Comparison of ENCODE assay signal across 11 cellular contexts in the genomic region with DNA sequence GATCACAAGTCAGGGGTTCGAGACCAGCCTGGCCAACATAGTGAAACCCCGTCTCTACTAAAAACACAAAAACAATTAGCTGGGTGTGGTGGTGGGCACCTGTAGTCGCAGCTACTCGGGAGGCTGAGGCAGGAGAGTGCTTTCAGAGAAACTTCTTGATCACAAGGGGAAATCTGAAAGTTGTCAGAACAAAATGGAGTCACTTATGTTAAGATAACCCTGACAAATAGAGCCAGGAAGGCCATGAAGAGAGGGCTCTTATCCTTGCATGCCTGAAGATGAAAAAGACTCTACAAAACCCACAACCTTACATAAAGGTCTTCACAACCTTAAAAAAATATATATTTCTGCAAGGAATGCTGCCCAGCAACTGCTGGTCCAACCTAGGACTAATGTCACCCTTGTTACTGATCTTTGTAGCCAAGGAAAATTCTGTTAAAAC. TPM values are rescaled to one million over a fixed set of nuclear protein-coding genes. Genes with fewer than 3 reads are reported as not detected.
A peak's percentile ranks its signal among the peaks of the same experiment; 100 is the strongest.
DNase-seq lines count a peak whose midpoint lies in the region; ATAC-seq and TF ChIP-seq lines count a peak whose summit lies in the region.
"Had no signal": no experiment of that assay in that cellular context is flagged by ENCODE, and none has a peak within 500 bp of the region (broad histone marks: within the 10 kb centered on the region; RNA-seq: fewer than 3 reads in every experiment).

No MANE protein-coding gene starts in this region.

- H3K27ac ChIP-seq in SK-N-SH (ENCODE audit: low read depth in 2 of 2, low read length in 1 of 2) (no peak overlapping the region), hepatocyte (peak overlapping the region; percentile 97), spleen (peak overlapping the region; percentile 93 to 98 (median 96))

- intact Hi-C loops in spleen (cut with DNase I; ENCODE audit: low total_unique reads): no loop called here

- no peak for TF ChIP-seq CTCF in SK-N-SH (IDR thresholded peaks at IDR 0.05)
- TF ChIP-seq CTCF in hepatocyte (IDR thresholded peaks at IDR 0.05; ENCODE audit: poor library complexity): no peak
- TF ChIP-seq CTCF in spleen (IDR thresholded peaks at IDR 0.05 in 8 of 11, conservative IDR thresholded peaks at IDR 0.05 in 3 of 11): no peak

- no peak for TF ChIP-seq EP300 in SK-N-SH (IDR thresholded peaks at IDR 0.05; ENCODE audit: borderline replicate concordance in 1 of 2, low read depth in 1 of 2, low read length in 1 of 2)

- H3K27ac Mint-ChIP-seq in activated CD4-positive, alpha-beta memory T cell treated with anti-CD3 and anti-CD28 coated beads, Interleukin-2, amount 10 ng/mL, durations not matched to agents 7 days and 5 days: peak overlapping the region; percentile 86

- H3F3A ChIP-seq in SK-N-SH (replicated peaks; ENCODE audit: insufficient read depth): peaks cover 17% of the 10 kb centered on the region

- H3K27me3 Mint-ChIP-seq in activated CD4-positive, alpha-beta memory T cell treated with anti-CD3 and anti-CD28 coated beads, Interleukin-2, amount 10 ng/mL, durations not matched to agents 7 days and 5 days: no peaks in the 10 kb centered on the region

- H3K9me3 ChIP-seq in SK-N-SH (no peaks in the 10 kb centered on the region), hepatocyte (ENCODE audit: low read depth) (no peaks in the 10 kb centered on the region), spleen (no peaks in the 10 kb centered on the region)
- H3K9me3 ChIP-seq: tibial artery had no signal

- no peak for ATAC-seq in SK-N-SH treated with all-trans-retinoic acid at 6 μM for 48 hours

- peak overlapping the region; percentile 98 for H3K4me3 Mint-ChIP-seq in activated CD4-positive, alpha-beta memory T cell treated with anti-CD3 and anti-CD28 coated beads, Interleukin-2, amount 10 ng/mL, durations not matched to agents 7 days and 5 days

- peak overlapping the region; percentile 76 to 84; a peak in 3 of 4 replicates for H3K4me3 ChIP-seq in SK-N-SH (ENCODE audit: low read depth in 2 of 2, low read length in 1 of 2)
- H3K4me3 ChIP-seq in hepatocyte: no peak overlapping the region
- H3K4me3 ChIP-seq in spleen: peak overlapping the region in 7 of 8 donors; percentile 44 to 67 (median 47)

- H4K20me1 ChIP-seq in SK-N-SH (ENCODE audit: insufficient read depth) (no peaks in the 10 kb centered on the region), hepatocyte (ENCODE audit: insufficient read depth, poor library complexity, severe bottlenecking) (no peaks in the 10 kb centered on the region)

- 96% methylated on average over 4 of the region's 4 CpGs for WGBS in SK-N-SH (ENCODE audit: low lambda C conversion rate)
- WGBS in hepatocyte (ENCODE audit: low lambda C conversion rate, missing lambda C conversion rate): 100% methylated on average over 4 of the region's 4 CpGs
- 89 to 97% (median 94%) methylated on average over 4 of the region's 4 CpGs for WGBS in spleen, 5 donors

- POLR2A ChIA-PET in SK-N-SH (lab: Yijun Ruan, JAX): interaction anchor here (1.9 kb wide), 1 partner anchor 51 kb away, joined by 10 read pairs; no protein-coding TSS in a partner anchor
- POLR2A ChIA-PET in activated CD4-positive, alpha-beta memory T cell treated with anti-CD3 and anti-CD28 coated beads, Interleukin-2, amount 10 ng/mL, durations not matched to agents 7 days and 5 days (lab: Charles Lee): interaction anchor here (0.9 to 8.7 kb wide), 6 partner anchors 10 to 110 kb away, joined by 4 to 101 read pairs (median 12); a partner anchor contains a TSS

- TF ChIP-seq RAD21 in SK-N-SH (IDR thresholded peaks at IDR 0.05; ENCODE audit: low read length): no peak

- H3K36me3 ChIP-seq in SK-N-SH (replicated peaks in 1 of 2; ENCODE audit: control insufficient read depth in 1 of 2, insufficient read depth in 2 of 2, low read length in 1 of 2) (peaks cover 3% of the 10 kb centered on the region in 2 experiments), hepatocyte (replicated peaks; ENCODE audit: insufficient read depth, low read depth) (no peaks in the 10 kb centered on the region), spleen (no peaks in the 10 kb centered on the region)

- H3K4me2 ChIP-seq in SK-N-SH (peak overlapping the region; percentile 84), hepatocyte (peak overlapping the region; percentile 76)

- H3K9me2 ChIP-seq in SK-N-SH (no peaks in the 10 kb centered on the region), hepatocyte (replicated peaks; ENCODE audit: insufficient read depth) (no peaks in the 10 kb centered on the region)

- no peaks in the 10 kb centered on the region for H3K9me3 Mint-ChIP-seq in activated CD4-positive, alpha-beta memory T cell treated with anti-CD3 and anti-CD28 coated beads, Interleukin-2, amount 10 ng/mL, durations not matched to agents 7 days and 5 days

- CTCF ChIA-PET in SK-N-SH (lab: Yijun Ruan, JAX): interaction anchor here (1.6 to 1.8 kb wide), 2 partner anchors 17 to 36 kb away, joined by 3 to 5 read pairs; no protein-coding TSS in a partner anchor
- CTCF ChIA-PET in activated CD4-positive, alpha-beta memory T cell treated with anti-CD3 and anti-CD28 coated beads, Interleukin-2, amount 10 ng/mL, durations not matched to agents 7 days and 5 days (lab: Charles Lee): interaction anchor here (1.1 kb wide), 1 partner anchor 60 kb away, joined by 3 read pairs; no protein-coding TSS in a partner anchor

- H3K27me3 ChIP-seq in SK-N-SH (ENCODE audit: insufficient read depth): no peaks in the 10 kb centered on the region
- H3K27me3 ChIP-seq in hepatocyte: no peaks in the 10 kb centered on the region
- no peaks in the 10 kb centered on the region for H3K27me3 ChIP-seq in spleen (replicated peaks in 1 of 7)
- H3K27me3 ChIP-seq: tibial artery had no signal

- H3K4me1 ChIP-seq in SK-N-SH (ENCODE audit: control insufficient read depth in 1 of 2, insufficient read depth in 2 of 2, low read depth in 1 of 2, low read length in 1 of 2) (peaks cover 0 to 18% of the 10 kb centered on the region in 2 experiments; a peak in 3 of 4 replicates), hepatocyte (ENCODE audit: insufficient read depth) (peaks cover 10% of the 10 kb centered on the region), spleen (peaks cover 61 to 91% (median 81%) of the 10 kb centered on the region in 6 donors)

- H3K79me2 ChIP-seq in SK-N-SH (ENCODE audit: insufficient read depth) (peaks cover 36% of the 10 kb centered on the region), hepatocyte (peaks cover 29% of the 10 kb centered on the region)

- peak overlapping the region; percentile 89; the same call in 1 of the 2 replicates for H3K9ac ChIP-seq in SK-N-SH

- peak overlapping the region; percentile 99; the same call in 1 of the 2 replicates for H2AFZ ChIP-seq in SK-N-SH (ENCODE audit: low read depth)
- peak overlapping the region; percentile 68 for H2AFZ ChIP-seq in hepatocyte

- no peak for TF ChIP-seq POLR2A in spleen (IDR thresholded peaks at IDR 0.05)

- H3K36me3 Mint-ChIP-seq in activated CD4-positive, alpha-beta memory T cell treated with anti-CD3 and anti-CD28 coated beads, Interleukin-2, amount 10 ng/mL, durations not matched to agents 7 days and 5 days (ENCODE audit: low read depth): peaks cover 33% of the 10 kb centered on the region

- peaks cover 74% of the 10 kb centered on the region for H3K4me1 Mint-ChIP-seq in activated CD4-positive, alpha-beta memory T cell treated with anti-CD3 and anti-CD28 coated beads, Interleukin-2, amount 10 ng/mL, durations not matched to agents 7 days and 5 days

- no peak for DNase-seq in SK-N-SH
- DNase-seq in activated CD4-positive, alpha-beta memory T cell treated with anti-CD3 and anti-CD28 coated beads, Interleukin-2, amount 10 ng/mL, durations not matched to agents 7 days and 5 days: no peak
- no peak for DNase-seq in hepatocyte (ENCODE audit: low spot score)
- no peak for DNase-seq in spleen
- DNase-seq in EL: no peak
- no peak for DNase-seq in Kasumi-1 (lab: John Stamatoyannopoulos, UW)
- no peak for DNase-seq in stimulated activated CD4-positive, alpha-beta T cell treated with anti-CD3 and anti-CD28 coated beads, Interleukin-4, amount 100 ng/mL, for 1 hour
- DNase-seq: activated CD4-positive, CD25-positive, alpha-beta regulatory T cell treated with anti-CD3 and anti-CD28 coated beads, Interleukin-2, amount 50 U/mL, for 72 hours; tibial artery had no signal

TF ChIP-seq in SK-N-SH, 30 proteins besides CTCF, POLR2A, EP300 and RAD21 (continues in another document):
- no peak for TF ChIP-seq TEAD4 (IDR thresholded peaks at IDR 0.05; ENCODE audit: borderline replicate concordance, insufficient read depth)
- TF ChIP-seq, protein P1, sequence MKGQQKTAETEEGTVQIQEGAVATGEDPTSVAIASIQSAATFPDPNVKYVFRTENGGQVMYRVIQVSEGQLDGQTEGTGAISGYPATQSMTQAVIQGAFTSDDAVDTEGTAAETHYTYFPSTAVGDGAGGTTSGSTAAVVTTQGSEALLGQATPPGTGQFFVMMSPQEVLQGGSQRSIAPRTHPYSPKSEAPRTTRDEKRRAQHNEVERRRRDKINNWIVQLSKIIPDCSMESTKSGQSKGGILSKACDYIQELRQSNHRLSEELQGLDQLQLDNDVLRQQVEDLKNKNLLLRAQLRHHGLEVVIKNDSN (IDR thresholded peaks at IDR 0.05; ENCODE audit: borderline replicate concordance, low read depth): no peak

TF ChIP-seq in SK-N-SH treated with all-trans-retinoic acid at 6 μM for 48 hours, 23 proteins besides CTCF, POLR2A, EP300 and RAD21:
- no peak for TF ChIP-seq ZFP3 (CRISPR knock-in tag; IDR thresholded peaks at IDR 0.05)
- TF ChIP-seq ZNF565 (CRISPR knock-in tag; conservative IDR thresholded peaks at IDR 0.05; ENCODE audit: low read depth): no peak
- no peak for TF ChIP-seq PPARA (CRISPR knock-in tag; IDR thresholded peaks at IDR 0.05; ENCODE audit: borderline replicate concordance)
- no peak for TF ChIP-seq ESRRG (CRISPR knock-in tag; IDR thresholded peaks at IDR 0.05)

RNA-seq across cellular contexts. Expression of a gene that starts 1.2 kb away (rescaled TPM):
- 16.4 and 21.7 TPM in 2 replicates for polyA plus RNA-seq in SK-N-SH (2012; rRNA removed)
- polyA plus RNA-seq in SK-N-SH (2012; cell fraction: cytosol; rRNA removed): 14.0 and 16.6 TPM in 2 replicates
- polyA plus RNA-seq in SK-N-SH (2012; cell fraction: nucleus; rRNA removed): 63.6 and 66.5 TPM in 2 replicates
- 100 to 1,000 TPM; 247 to 253 TPM for total RNA-seq in activated CD4-positive, alpha-beta memory T cell treated with anti-CD3 and anti-CD28 coated beads, Interleukin-2, amount 10 ng/mL, durations not matched to agents 7 days and 5 days
- 17.0 and 18.8 TPM in 2 replicates for total RNA-seq in hepatocyte
- polyA plus RNA-seq in hepatocyte: 7.6 and 10.3 TPM in 2 replicates
- 100 to 1,000 TPM; 147 to 238 (median 178) TPM for total RNA-seq in spleen
- 10 to 100 TPM; 61.8 to 83.8 (median 71.2) TPM for polyA plus RNA-seq in spleen

RNA-seq across cellular contexts. Expression of a gene that starts 15.3 kb away (rescaled TPM):
- polyA plus RNA-seq in SK-N-SH (2012; rRNA removed): 0.47 and 0.61 TPM in 2 replicates
- polyA plus RNA-seq in SK-N-SH (2012; cell fraction: cytosol; rRNA removed): 0.50 and 0.60 TPM in 2 replicates
- 0.59 and 0.88 TPM in 2 replicates for polyA plus RNA-seq in SK-N-SH (2012; cell fraction: nucleus; rRNA removed)
- under 1 TPM; 0.15 to 0.20 TPM for total RNA-seq in activated CD4-positive, alpha-beta memory T cell treated with anti-CD3 and anti-CD28 coated beads, Interleukin-2, amount 10 ng/mL, durations not matched to agents 7 days and 5 days
- total RNA-seq in hepatocyte: 0.84 and 0.90 TPM in 2 replicates
- polyA plus RNA-seq in hepatocyte: 1.6 and 3.0 TPM in 2 replicates
- total RNA-seq in spleen: 1 to 10 TPM in 5 of 7 donors, under 1 TPM in 2; 0.54 to 2.3 (median 1.1) TPM
- under 1 TPM; 0.28 to 0.90 (median 0.36) TPM for polyA plus RNA-seq in spleen
- total RNA-seq: myocyte had no signal

Comparison
In these comparisons a context has a peak if more than half of its experiments do, and no peak if none do; other contexts are left out.
1. H3K27ac ChIP-seq: peak in hepatocyte (single experiment) and spleen (8 of 8); none in SK-N-SH (0 of 2).